8 cellular contexts compared by ENCODE assay signal in the genomic region with DNA sequence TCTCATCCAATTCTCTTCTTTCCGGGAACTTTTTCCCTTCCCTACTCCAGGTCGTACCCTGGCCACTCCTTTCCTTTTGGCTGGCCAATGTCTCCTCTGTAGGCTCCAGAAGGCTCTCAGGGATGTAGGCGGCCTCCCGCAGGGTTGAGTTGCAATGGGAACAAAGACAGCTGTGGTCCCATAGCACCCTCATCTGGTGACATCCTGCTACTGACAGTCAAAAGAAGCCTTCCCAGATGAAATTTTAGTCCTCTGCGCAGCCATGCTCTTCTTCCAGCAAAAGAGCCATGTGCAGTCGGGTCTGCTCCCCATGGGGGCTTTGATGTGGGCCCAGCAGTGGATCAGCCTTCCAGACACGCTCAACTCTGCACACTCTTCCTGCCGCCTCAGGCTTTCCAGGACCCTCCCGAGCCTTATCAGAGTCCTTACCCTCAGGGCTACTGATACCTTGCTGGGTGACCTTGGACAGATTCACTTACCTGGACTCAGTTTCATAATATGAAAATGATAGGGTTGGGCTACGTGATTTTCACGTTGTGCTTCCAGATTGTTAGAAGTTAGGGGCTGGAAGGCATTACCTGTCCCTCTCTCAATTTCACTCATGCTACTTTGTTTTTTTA. TPM values are rescaled to one million over a fixed set of nuclear protein-coding genes. Genes with fewer than 3 reads are reported as not detected.
DNase-seq lines count a peak whose midpoint lies in the region; ATAC-seq and TF ChIP-seq lines count a peak whose summit lies in the region.

No MANE protein-coding gene starts in this region.

- no peak overlapping the region for H3K18ac ChIP-seq in IMR-90 (ENCODE audit: low read depth, low read length)

- H3K4me1 ChIP-seq in IMR-90 (ENCODE audit: control insufficient read depth, insufficient read depth, low read length) (peaks cover 2% of the 10 kb centered on the region; the same call in 1 of the 2 replicates), body of pancreas (peaks cover 23% of the 10 kb centered on the region)

- H3K4me3 ChIP-seq in IMR-90 (ENCODE audit: insufficient read depth, low read depth, low read length) (no peak overlapping the region), body of pancreas (no peak overlapping the region)

- H2BK5ac ChIP-seq in IMR-90 (ENCODE audit: low read depth, low read length, poor library complexity, severe bottlenecking) = no peak overlapping the region

- no peak overlapping the region for H2AK9ac ChIP-seq in IMR-90 (replicated peaks; ENCODE audit: low read depth, low read length, poor library complexity)

- no peaks in the 10 kb centered on the region for H3K27me3 ChIP-seq in IMR-90 (ENCODE audit: control insufficient read depth, insufficient read depth, low read length)
- H3K27me3 ChIP-seq in body of pancreas = no peaks in the 10 kb centered on the region

- H3K9ac ChIP-seq in IMR-90 (ENCODE audit: low read depth, low read length) = no peak overlapping the region

- H2BK120ac ChIP-seq in IMR-90 (ENCODE audit: low read depth, low read length) = no peak overlapping the region; the same call in 1 of the 2 replicates

- H3K36me3 ChIP-seq in IMR-90 (ENCODE audit: control insufficient read depth, insufficient read depth, low read length) (no peaks in the 10 kb centered on the region), body of pancreas (replicated peaks in 1 of 2; ENCODE audit: insufficient read depth in 1 of 2, low read depth in 2 of 2) (no peaks in the 10 kb centered on the region)

- dilution Hi-C loops in IMR-90 (cut with HindIII; ENCODE audit: low sequenced_read_pairs, unreplicated experiment) = no loop called here

- TF ChIP-seq CTCF in IMR-90 (conservative IDR thresholded peaks at IDR 0.05; ENCODE audit: low read depth, low read length) (peak; percentile 86), body of pancreas (IDR thresholded peaks at IDR 0.05) (peak; percentile 41 to 82 (median 74))

- H4K8ac ChIP-seq in IMR-90 (ENCODE audit: low read depth in 2 of 2, low read length in 2 of 2) = no peak overlapping the region

- no peak overlapping the region for H3K14ac ChIP-seq in IMR-90 (replicated peaks; ENCODE audit: low read depth, low read length)

- H4K5ac ChIP-seq in IMR-90 (ENCODE audit: low read depth, low read length) = no peak overlapping the region

- TF ChIP-seq POLR2A in IMR-90 (IDR thresholded peaks at IDR 0.05; ENCODE audit: low read depth, low read length) (no peak), body of pancreas (IDR thresholded peaks at IDR 0.05) (no peak)

- ATAC-seq in IMR-90 (ENCODE audit: low read depth) = peak; percentile 80
- peak; percentile 73 for ATAC-seq in body of pancreas
- ATAC-seq in HG03439 (IDR thresholded peaks at IDR 0.05; ENCODE audit: unreplicated experiment) = no peak

- in situ Hi-C loops in IMR-90 (cut with MboI; ENCODE audit: low sequenced_read_pairs) = loop anchor here (25.0 kb wide), 1 partner anchor 840 kb away; a partner anchor contains a TSS

- peak; percentile 88 for TF ChIP-seq RAD21 in IMR-90 (IDR thresholded peaks at IDR 0.05; ENCODE audit: low read length)

- H4K91ac ChIP-seq in IMR-90 (ENCODE audit: insufficient read depth, low read depth, low read length) = no peak overlapping the region

- no peak overlapping the region for H3K4me2 ChIP-seq in IMR-90 (ENCODE audit: low read depth, low read length)

- intact Hi-C loops in IMR-90 (cut with micrococcal nuclease) = no loop called here
- intact Hi-C loops in body of pancreas (cut with DNase I) = no loop called here

- H2AFZ ChIP-seq in IMR-90 (replicated peaks; ENCODE audit: low read length, poor library complexity) = peak overlapping the region; percentile 40

- WGBS in IMR-90 (ENCODE audit: extremely low coverage in 2 of 2, insufficient read length in 1 of 2), 2 experiments = 47% methylated on average over 3 of the region's 11 CpGs; no CpG with 5 or more reads in 1 of the 2 experiments
- whole genome bisulfite sequencing in body of pancreas, 2 donors = 22 to 23% methylated on average over 9 to 11 of the region's 11 CpGs

- no peak overlapping the region for H2BK20ac ChIP-seq in IMR-90 (ENCODE audit: low read depth, low read length)

- H2BK15ac ChIP-seq in IMR-90 (ENCODE audit: low read depth, low read length) = no peak overlapping the region; the same call in 2 of the 3 replicates

- H3K27ac ChIP-seq in IMR-90 (ENCODE audit: insufficient read depth, low read length) = no peak overlapping the region
- H3K27ac ChIP-seq in body of pancreas = peak overlapping the region in 2 of 4 donors; percentile 28 to 35
- H3K27ac ChIP-seq in substantia nigra (ENCODE audit: low read depth, low read length, poor library complexity, severe bottlenecking) = peak overlapping the region; percentile 32

- peaks cover 2% of the 10 kb centered on the region; the same call in 1 of the 2 replicates for H3K9me1 ChIP-seq in IMR-90 (ENCODE audit: insufficient read depth, low read length)

- BruUV-seq in IMR-90 (replicated peaks; lab: Mats Ljungman, UMichigan) = no TSS peak

- H3K4ac ChIP-seq in IMR-90 (ENCODE audit: low read depth, low read length) = no peak overlapping the region

- CTCF ChIA-PET in IMR-90 (lab: Yijun Ruan, JAX) = interaction anchor here (1.0 to 2.9 kb wide), 3 partner anchors 11 to 83 kb away, joined by 3 to 17 read pairs (median 3); no protein-coding TSS in a partner anchor

- H3K56ac ChIP-seq in IMR-90 (ENCODE audit: extremely low read depth, insufficient read depth, low read length) = no peak overlapping the region

- H2AK5ac ChIP-seq in IMR-90 (ENCODE audit: low read depth, low read length) = no peak overlapping the region

- H3K9me3 ChIP-seq in IMR-90 (ENCODE audit: control insufficient read depth, insufficient read depth, low read length) (no peaks in the 10 kb centered on the region), body of pancreas (no peaks in the 10 kb centered on the region)

- no peaks in the 10 kb centered on the region for H4K20me1 ChIP-seq in IMR-90 (ENCODE audit: insufficient read depth, low read length)

- no peaks in the 10 kb centered on the region for H3K79me1 ChIP-seq in IMR-90 (ENCODE audit: low read depth in 1 of 2, low read length in 2 of 2)

- POLR2A ChIA-PET in IMR-90 (lab: Charles Lee; ENCODE audit: unreplicated experiment) = no interaction called here

- peak; percentile 6 for DNase-seq in DMS53 treated with DMSO at 0.1 percent for 48 hours (lab: John Stamatoyannopoulos, UW; ENCODE audit: unreplicated experiment)
- peak; percentile 66 for DNase-seq in IMR-90
- DNase-seq in SHP77 (lab: John Stamatoyannopoulos, UW) = peak; percentile 65 to 66
- DNase-seq in body of pancreas = peak; percentile 73 to 79 (median 77)
- DNase-seq in kidney glomerular epithelial cell (lab: John Stamatoyannopoulos, UW) = peak; percentile 29
- DNase-seq in substantia nigra (lab: John Stamatoyannopoulos, UW) = peak in 38 of 49 donors; percentile 8 to 72 (median 40)
- DNase-seq in epidermal melanocyte (ENCODE audit: insufficient read length, low spot score) = no peak

- H3K23ac ChIP-seq in IMR-90 (ENCODE audit: low read depth, low read length) = no peak overlapping the region

TF ChIP-seq in IMR-90, 13 proteins besides CTCF, POLR2A, EP300 and RAD21:
- TF ChIP-seq SMC3 (IDR thresholded peaks at IDR 0.05; ENCODE audit: low read depth, low read length) (peak; percentile 81), FOS (IDR thresholded peaks at IDR 0.05; ENCODE audit: low read depth, low read length) (no peak), CHD1 (IDR thresholded peaks at IDR 0.05; ENCODE audit: low read depth, low read length) (no peak)
- TF ChIP-seq, protein P1, sequence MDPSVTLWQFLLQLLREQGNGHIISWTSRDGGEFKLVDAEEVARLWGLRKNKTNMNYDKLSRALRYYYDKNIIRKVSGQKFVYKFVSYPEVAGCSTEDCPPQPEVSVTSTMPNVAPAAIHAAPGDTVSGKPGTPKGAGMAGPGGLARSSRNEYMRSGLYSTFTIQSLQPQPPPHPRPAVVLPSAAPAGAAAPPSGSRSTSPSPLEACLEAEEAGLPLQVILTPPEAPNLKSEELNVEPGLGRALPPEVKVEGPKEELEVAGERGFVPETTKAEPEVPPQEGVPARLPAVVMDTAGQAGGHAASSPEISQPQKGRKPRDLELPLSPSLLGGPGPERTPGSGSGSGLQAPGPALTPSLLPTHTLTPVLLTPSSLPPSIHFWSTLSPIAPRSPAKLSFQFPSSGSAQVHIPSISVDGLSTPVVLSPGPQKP (IDR thresholded peaks at IDR 0.05; ENCODE audit: borderline replicate concordance, low read depth, low read length) = no peak

RNA-seq across cellular contexts. Expression of a gene that starts 5.5 kb away (rescaled TPM):
- not detected in 2 replicates for total RNA-seq in IMR-90 (2012; rRNA removed)
- not detected in 2 replicates for polyA plus RNA-seq in IMR-90 (2012; rRNA removed)
- polyA plus RNA-seq in IMR-90 (2012; cell fraction: cytosol; rRNA removed) = 0.08 TPM in 1 of 2 replicates, not detected in the other
- 0.23 TPM in 1 of 2 replicates, not detected in the other for polyA plus RNA-seq in IMR-90 (2012; cell fraction: nucleus; rRNA removed; ENCODE audit: low replicate concordance)
- not detected for total RNA-seq in body of pancreas

RNA-seq across cellular contexts. Expression of a gene that starts 28.0 kb away (rescaled TPM):
- total RNA-seq in IMR-90 (2012; rRNA removed) (not detected in 2 replicates), body of pancreas (1 to 10 TPM; 1.0 to 1.3 TPM)
- not detected in 2 replicates for polyA plus RNA-seq in IMR-90 (2012; rRNA removed)
- not detected in 2 replicates for polyA plus RNA-seq in IMR-90 (2012; cell fraction: cytosol; rRNA removed)
- polyA plus RNA-seq in IMR-90 (2012; cell fraction: nucleus; rRNA removed; ENCODE audit: low replicate concordance) = not detected in 2 replicates

RNA-seq across cellular contexts. Expression of a gene that starts 39.2 kb away (rescaled TPM):
- total RNA-seq in IMR-90 (2012; rRNA removed) (21.4 and 23.7 TPM in 2 replicates), body of pancreas (1 to 10 TPM; 8.6 to 9.3 TPM)
- 16.4 and 17.1 TPM in 2 replicates for polyA plus RNA-seq in IMR-90 (2012; rRNA removed)
- 10.8 and 12.1 TPM in 2 replicates for polyA plus RNA-seq in IMR-90 (2012; cell fraction: cytosol; rRNA removed)
- polyA plus RNA-seq in IMR-90 (2012; cell fraction: nucleus; rRNA removed; ENCODE audit: low replicate concordance) = 8.3 and 10.0 TPM in 2 replicates
